In the genomic region with DNA sequence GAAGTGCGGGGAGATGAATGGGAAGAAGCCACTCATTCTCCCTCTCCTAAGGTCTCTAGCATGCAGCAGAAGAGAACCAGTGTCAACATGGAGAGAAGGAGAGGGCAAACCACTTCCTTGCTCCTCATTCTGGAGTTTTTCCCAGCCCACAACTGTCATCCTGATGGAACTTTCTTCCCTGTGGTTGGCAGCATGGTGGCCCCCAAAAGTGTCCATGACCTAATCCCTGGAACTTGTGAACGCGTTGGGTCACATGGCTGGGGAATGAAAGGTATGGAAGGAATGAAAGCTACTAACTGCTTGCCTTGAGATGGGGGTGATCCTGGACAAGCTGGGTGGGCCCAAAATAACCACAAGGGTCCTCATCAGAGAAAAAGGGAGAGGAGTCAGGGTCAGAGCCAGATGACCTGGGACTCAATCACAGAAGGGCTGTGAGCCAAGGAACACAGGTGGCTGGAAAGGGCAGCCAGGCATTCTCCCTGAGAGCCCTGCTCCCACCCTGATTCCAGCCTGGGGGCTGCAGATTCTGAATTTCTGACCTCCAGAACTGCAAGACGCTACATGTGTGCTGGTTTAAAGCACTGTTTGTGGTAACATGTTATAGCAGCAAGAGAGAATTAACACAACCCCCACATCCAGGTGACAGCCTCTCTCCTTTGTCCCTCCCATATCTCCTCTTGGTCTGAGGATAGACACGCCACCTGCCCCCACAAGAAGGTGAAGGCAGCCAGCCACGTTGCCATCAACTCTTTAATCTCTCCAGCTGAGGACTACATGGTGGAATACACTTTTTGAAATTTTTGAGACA, we compare ENCODE assay signal across 1 cellular context.
A peak's percentile ranks its signal among the peaks of the same experiment; 100 is the strongest.
TF ChIP-seq lines count a peak whose summit lies in the region.

No MANE protein-coding gene starts in this region.

TF ChIP-seq in A549, 52 proteins besides CTCF, POLR2A, EP300 and RAD21 (continued from another document):
- TF ChIP-seq, protein P1, sequence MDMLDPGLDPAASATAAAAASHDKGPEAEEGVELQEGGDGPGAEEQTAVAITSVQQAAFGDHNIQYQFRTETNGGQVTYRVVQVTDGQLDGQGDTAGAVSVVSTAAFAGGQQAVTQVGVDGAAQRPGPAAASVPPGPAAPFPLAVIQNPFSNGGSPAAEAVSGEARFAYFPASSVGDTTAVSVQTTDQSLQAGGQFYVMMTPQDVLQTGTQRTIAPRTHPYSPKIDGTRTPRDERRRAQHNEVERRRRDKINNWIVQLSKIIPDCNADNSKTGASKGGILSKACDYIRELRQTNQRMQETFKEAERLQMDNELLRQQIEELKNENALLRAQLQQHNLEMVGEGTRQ (IDR thresholded peaks at IDR 0.05) = peak; percentile 29
- TF ChIP-seq ZSCAN20 (CRISPR knock-in tag; IDR thresholded peaks at IDR 0.05) (no peak), KDM1A (IDR thresholded peaks at IDR 0.05; ENCODE audit: low read depth) (no peak), EHMT2 (IDR thresholded peaks at IDR 0.05; ENCODE audit: low read depth) (no peak), MYC (IDR thresholded peaks at IDR 0.05; ENCODE audit: borderline replicate concordance, low read length) (no peak), HEYL (CRISPR knock-in tag; IDR thresholded peaks at IDR 0.05) (no peak), FOSL2 (IDR thresholded peaks at IDR 0.05) (no peak), FOSL2 (CRISPR knock-in tag; IDR thresholded peaks at IDR 0.05) (no peak), JUNB (IDR thresholded peaks at IDR 0.05) (no peak), ESRRA (IDR thresholded peaks at IDR 0.05; ENCODE audit: borderline replicate concordance, low read length) (no peak)
- TF ChIP-seq, protein P2, sequence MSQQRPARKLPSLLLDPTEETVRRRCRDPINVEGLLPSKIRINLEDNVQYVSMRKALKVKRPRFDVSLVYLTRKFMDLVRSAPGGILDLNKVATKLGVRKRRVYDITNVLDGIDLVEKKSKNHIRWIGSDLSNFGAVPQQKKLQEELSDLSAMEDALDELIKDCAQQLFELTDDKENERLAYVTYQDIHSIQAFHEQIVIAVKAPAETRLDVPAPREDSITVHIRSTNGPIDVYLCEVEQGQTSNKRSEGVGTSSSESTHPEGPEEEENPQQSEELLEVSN (IDR thresholded peaks at IDR 0.05; ENCODE audit: borderline replicate concordance, low read depth) = no peak
